7 cellular contexts compared by ENCODE assay signal in the genomic region with DNA sequence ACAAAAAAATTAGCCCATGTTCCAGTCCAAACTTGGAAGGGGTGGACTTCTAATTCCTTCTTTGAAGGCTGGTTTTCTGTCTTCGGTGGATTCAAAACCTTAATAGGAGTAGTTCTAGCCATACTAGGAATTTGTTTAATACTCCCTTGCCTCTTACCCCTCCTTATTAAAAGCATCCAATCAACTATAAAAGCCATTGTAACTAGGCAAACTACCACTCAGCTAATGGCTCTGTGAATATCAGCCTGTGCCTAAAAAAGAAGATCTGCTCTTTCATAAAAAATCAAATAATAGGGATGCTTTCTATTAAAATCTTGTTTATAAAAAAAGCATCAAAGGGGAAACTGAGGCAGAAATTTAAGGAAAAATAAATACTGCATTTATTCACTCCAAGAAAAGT.
"Had no signal": no experiment of that assay in that cellular context is flagged by ENCODE, and none has a peak within 500 bp of the region (broad histone marks: within the 10 kb centered on the region; RNA-seq: fewer than 3 reads in every experiment).

No MANE protein-coding gene starts in this region.

- FAIRE-seq: G401.6, GM12891, GM12892, GM18507, GM19239 had no signal

- DNase-seq: GDM1, GF-D8 had no signal
